In the genomic region with DNA sequence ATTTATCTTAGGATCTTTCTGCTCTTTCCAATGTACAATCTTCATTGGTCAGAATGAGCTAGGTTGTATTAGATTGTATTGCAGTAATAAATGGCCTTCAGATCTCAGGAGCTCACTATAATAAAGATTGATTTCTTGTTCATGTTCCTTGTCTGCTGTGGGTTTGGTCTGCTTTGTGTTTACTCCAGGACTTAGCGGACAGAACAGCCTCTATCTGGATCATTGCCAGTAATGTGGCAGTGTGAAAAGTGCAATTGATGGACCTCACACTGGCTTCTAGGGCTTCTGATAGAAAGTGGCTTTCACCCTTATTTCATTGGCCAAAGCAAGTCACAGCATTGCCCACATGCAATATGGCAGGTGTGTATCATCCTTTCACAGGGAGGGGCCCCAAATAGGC, we compare ENCODE assay signal across 11 cellular contexts.
DNase-seq lines count a peak whose midpoint lies in the region; ATAC-seq, FAIRE-seq and TF ChIP-seq lines count a peak whose summit lies in the region.
"Had no signal": no experiment of that assay in that cellular context is flagged by ENCODE, and none has a peak within 500 bp of the region (broad histone marks: within the 10 kb centered on the region; RNA-seq: fewer than 3 reads in every experiment).

No MANE protein-coding gene starts in this region.

- H3K36me3 Mint-ChIP-seq in CD14-positive monocyte: no peaks in the 10 kb centered on the region
- H3K36me3 Mint-ChIP-seq: natural killer cell had no signal

- H3K79me2 ChIP-seq in K562 (ENCODE audit: control insufficient read depth, insufficient read depth, low read length): no peaks in the 10 kb centered on the region

- in situ Hi-C loops in K562 (cut with MboI): no loop called here
- in situ Hi-C loops in G401 (cut with HindIII; ENCODE audit: low sequenced_read_pairs): no loop called here

- POLR2A ChIA-PET in K562 (lab: Yijun Ruan, JAX): interaction anchor here (0.6 to 2.0 kb wide), 3 partner anchors 10 to 26 kb away, joined by 3 to 5 read pairs (median 3); no protein-coding TSS in a partner anchor

- 0 out of 5 replicates have a peak, but pooled peaks cover 4 to 6% of the 10 kb centered on the region in 2 experiments for H3K4me1 ChIP-seq in K562 (replicated peaks in 1 of 2; ENCODE audit: control insufficient read depth in 2 of 2, insufficient read depth in 2 of 2, low read length in 2 of 2)
- H3K4me1 ChIP-seq in mucosa of descending colon (ENCODE audit: low read depth): peaks cover 18% of the 10 kb centered on the region

- peak overlapping the region in 2 of 7 donors; percentile 64 to 68 for H3K27ac Mint-ChIP-seq in CD14-positive monocyte

- CTCF ChIA-PET in K562 (lab: Yijun Ruan, JAX; ENCODE audit: low intra/inter-chr PET ratio): no interaction called here

- peaks cover 70% of the 10 kb centered on the region for H3K4me1 Mint-ChIP-seq in CD14-positive monocyte
- H3K4me1 Mint-ChIP-seq: natural killer cell had no signal

- H3K36me3 ChIP-seq in K562 (ENCODE audit: control insufficient read depth, insufficient read depth, low read length) (no peaks in the 10 kb centered on the region), mucosa of descending colon (ENCODE audit: low read depth) (no peaks in the 10 kb centered on the region)

- no peaks in the 10 kb centered on the region for H4K20me1 ChIP-seq in K562 (replicated peaks; ENCODE audit: control insufficient read depth, insufficient read depth, low read length)

- TF ChIP-seq CTCF in K562 (IDR thresholded peaks at IDR 0.05 in 2 of 3, conservative IDR thresholded peaks at IDR 0.05 in 1 of 3; ENCODE audit: insufficient read depth in 2 of 3, low read depth in 1 of 3, low read length in 3 of 3): no peak
- no peak for TF ChIP-seq CTCF in mucosa of descending colon (IDR thresholded peaks at IDR 0.05)
- no peak for TF ChIP-seq CTCF in CD14-positive monocyte (IDR thresholded peaks at IDR 0.05)

- peak overlapping the region; percentile 10; the same call in 1 of the 2 replicates for H2AFZ ChIP-seq in K562 (ENCODE audit: low read depth, low read length)

- H3K27ac ChIP-seq in K562 (ENCODE audit: extremely low read depth, low read depth, low read length): no peak overlapping the region

- no peak overlapping the region for H3K4me2 ChIP-seq in K562 (ENCODE audit: insufficient read depth, low read length)

- H3K9me3 ChIP-seq in K562 (replicated peaks; ENCODE audit: control insufficient read depth, insufficient read depth, low read depth, low read length) (no peaks in the 10 kb centered on the region), mucosa of descending colon (no peaks in the 10 kb centered on the region)

- no peak for TF ChIP-seq EP300 in K562 (IDR thresholded peaks at IDR 0.05; ENCODE audit: low read length)

- no TSS peak for BruUV-seq in K562 (replicated peaks; lab: Mats Ljungman, UMichigan)

- no peak overlapping the region for H3K4me3 Mint-ChIP-seq in CD14-positive monocyte
- H3K4me3 Mint-ChIP-seq: natural killer cell had no signal

- 27% methylated on average over 1 of the region's 1 CpG for WGBS in K562 (ENCODE audit: insufficient coverage, low coverage, missing lambda C conversion rate)

- no peak overlapping the region for H3K9ac ChIP-seq in K562 (ENCODE audit: insufficient read depth in 1 of 2, low read depth in 2 of 2, low read length in 2 of 2)

- no peak for TF ChIP-seq RAD21 in K562 (CRISPR knock-in tag; conservative IDR thresholded peaks at IDR 0.05 in 1 of 2, IDR thresholded peaks at IDR 0.05 in 1 of 2)

- peak; percentile 81 for DNase-seq in DMS53 treated with DMSO at 0.1 percent for 48 hours (lab: John Stamatoyannopoulos, UW; ENCODE audit: unreplicated experiment)
- DNase-seq in NCI-H1417 (lab: John Stamatoyannopoulos, UW): peak; percentile 13 to 91 (median 53)
- DNase-seq in K562 (ENCODE audit: extremely low read depth in 1 of 4, low spot score in 3 of 4): peak in 1 of 4 experiments; percentile 25
- peak in 1 of 3 donors; percentile 43 for DNase-seq in mucosa of descending colon
- DNase-seq in CD14-positive monocyte (ENCODE audit: low spot score): no peak
- DNase-seq in OCI-M2 (lab: John Stamatoyannopoulos, UW; ENCODE audit: unreplicated experiment): no peak
- DNase-seq in G401 (ENCODE audit: low spot score): no peak
- no peak for DNase-seq in ecto neural progenitor cell (ENCODE audit: low spot score)
- DNase-seq: activated T-cell treated with anti-CD3 and anti-CD28 coated beads, Interleukin-2, amount 50 U/mL, for 1 hour; MV-4-11; natural killer cell had no signal

- ATAC-seq in K562 (peak; percentile 40; the same call in 1 of the 3 replicates), mucosa of descending colon (peak; percentile 69)

- H3K27me3 Mint-ChIP-seq in CD14-positive monocyte (ENCODE audit: low read depth in 3 of 3): no peaks in the 10 kb centered on the region

- no peak for TF ChIP-seq POLR2A in K562 (conservative IDR thresholded peaks at IDR 0.05)

- no peaks in the 10 kb centered on the region for H3K9me1 ChIP-seq in K562 (ENCODE audit: control insufficient read depth, insufficient read depth, low read length)

- no peak overlapping the region for H3K4me3 ChIP-seq in K562
- H3K4me3 ChIP-seq in mucosa of descending colon: no peak overlapping the region

- H3K27me3 ChIP-seq in K562 (ENCODE audit: control insufficient read depth in 2 of 2, insufficient read depth in 2 of 2, low read length in 2 of 2): no peaks in the 10 kb centered on the region

- no peaks in the 10 kb centered on the region for H3K9me3 Mint-ChIP-seq in CD14-positive monocyte
- H3K9me3 Mint-ChIP-seq: natural killer cell had no signal

- peak; percentile 57 for FAIRE-seq in K562 (lab: Jason Lieb, UNC)

- intact Hi-C loops in K562 (cut with micrococcal nuclease): no loop called here
- intact Hi-C loops in mucosa of descending colon (cut with DNase I, micrococcal nuclease): no loop called here
- intact Hi-C loops in CD14-positive monocyte (cut with micrococcal nuclease): no loop called here

TF ChIP-seq in K562, 482 proteins besides CTCF, POLR2A, EP300 and RAD21:
- no peak for TF ChIP-seq HNRNPUL1 (IDR thresholded peaks at IDR 0.05; ENCODE audit: low read length)
- TF ChIP-seq NFIC (IDR thresholded peaks at IDR 0.05): peak; percentile 75
- no peak for TF ChIP-seq HDGF (IDR thresholded peaks at IDR 0.05)
- TF ChIP-seq PBX2 (CRISPR knock-in tag; IDR thresholded peaks at IDR 0.05; ENCODE audit: low read depth): no peak
- TF ChIP-seq PBX2 (tag; conservative IDR thresholded peaks at IDR 0.05; ENCODE audit: low read depth): 0 out of 2 replicates have a peak, but pooled peaks have one; percentile 5
- no peak for TF ChIP-seq CHCHD3 (CRISPR knock-in tag; IDR thresholded peaks at IDR 0.05)
- TF ChIP-seq HEY1 (CRISPR knock-in tag; IDR thresholded peaks at IDR 0.05; ENCODE audit: borderline replicate concordance): no peak
- TF ChIP-seq ZHX1 (conservative IDR thresholded peaks at IDR 0.05; ENCODE audit: low read length): no peak
- no peak for TF ChIP-seq KDM1A (IDR thresholded peaks at IDR 0.05)
TF ChIP-seq in K562: peak in this region for 2.

Comparison
In these comparisons a context has a peak if more than half of its experiments do, and no peak if none do; other contexts are left out.
1. DNase-seq: peak in DMS53 treated with DMSO at 0.1 percent for 48 hours (single experiment) and NCI-H1417 (3 of 3); none in CD14-positive monocyte (single experiment), OCI-M2 (single experiment), G401 (single experiment) and ecto neural progenitor cell (single experiment).